In genomic region chr9:127938298-127938690, GRCh38 we compare ENCODE assay signal across 8 cellular contexts. TPM values are rescaled to one million over a fixed set of nuclear protein-coding genes. Genes with fewer than 3 reads are reported as not detected.
A peak's percentile ranks its signal among the peaks of the same experiment; 100 is the strongest.
DNase-seq lines count a peak whose midpoint lies in the region; ATAC-seq and TF ChIP-seq lines count a peak whose summit lies in the region.

No MANE protein-coding gene starts in this region.

- H3K4me1 ChIP-seq in ES-I3 (ENCODE audit: insufficient read depth, low read length) (0 out of 2 replicates have a peak, but pooled peaks cover 5% of the 10 kb centered on the region), right atrium auricular region (peaks cover 0 to 45% of the 10 kb centered on the region in 2 donors), rectal smooth muscle tissue (ENCODE audit: control insufficient read depth, insufficient read depth, low read length) (peaks cover 12% of the 10 kb centered on the region)

- peaks cover 43% of the 10 kb centered on the region for H3K4me1 Mint-ChIP-seq in CD14-positive monocyte

- H3K36me3 ChIP-seq in ES-I3 (ENCODE audit: insufficient read depth, low read length) (0 out of 2 replicates have a peak, but pooled peaks cover 2% of the 10 kb centered on the region), right atrium auricular region (peaks cover 4% of the 10 kb centered on the region), rectal smooth muscle tissue (ENCODE audit: control insufficient read depth, insufficient read depth, low read length) (peaks cover 11% of the 10 kb centered on the region)

- H3K27ac ChIP-seq in right atrium auricular region (peak overlapping the region; percentile 67 to 75), rectal smooth muscle tissue (ENCODE audit: low read depth, low read length) (no peak overlapping the region)

- H3K4me3 Mint-ChIP-seq in CD14-positive monocyte, result no peak overlapping the region

- H3K27me3 Mint-ChIP-seq in CD14-positive monocyte (ENCODE audit: low read depth in 3 of 3), result peaks cover 0 to 3% (median 2%) of the 10 kb centered on the region in 3 donors

- intact Hi-C loops in CD14-positive monocyte (cut with micrococcal nuclease), result no loop called here

- H3K27ac Mint-ChIP-seq in activated naive CD4-positive, alpha-beta T cell treated with anti-CD3 and anti-CD28 coated beads, Interleukin-2, amount 50 U/mL, for 72 hours, result peak overlapping the region; percentile 22 to 95
- no peak overlapping the region for H3K27ac Mint-ChIP-seq in CD14-positive monocyte

- H3K9ac ChIP-seq in ES-I3 (ENCODE audit: low read depth, low read length) (peak overlapping the region; percentile 67; the same call in 1 of the 2 replicates), rectal smooth muscle tissue (ENCODE audit: low read length) (no peak overlapping the region)

- no peaks in the 10 kb centered on the region for H3K9me3 ChIP-seq in ES-I3 (ENCODE audit: control insufficient read depth, insufficient read depth, low read length)
- no peaks in the 10 kb centered on the region for H3K9me3 ChIP-seq in right atrium auricular region

- peak overlapping the region; percentile 63 to 83 for H3K4me3 ChIP-seq in right atrium auricular region
- H3K4me3 ChIP-seq in rectal smooth muscle tissue (ENCODE audit: low read length), result peak overlapping the region; percentile 69

- no peak for ATAC-seq in activated naive CD4-positive, alpha-beta T cell treated with anti-CD3 and anti-CD28 coated beads, Interleukin-2, amount 50 U/mL, for 72 hours
- no peak for ATAC-seq in GM19324 (IDR thresholded peaks at IDR 0.05; ENCODE audit: low FRiP score, unreplicated experiment)

- no peaks in the 10 kb centered on the region for H3K9me3 Mint-ChIP-seq in activated naive CD4-positive, alpha-beta T cell treated with anti-CD3 and anti-CD28 coated beads, Interleukin-2, amount 50 U/mL, for 72 hours
- H3K9me3 Mint-ChIP-seq in CD14-positive monocyte, result no peaks in the 10 kb centered on the region

- no peaks in the 10 kb centered on the region for H3K27me3 ChIP-seq in right atrium auricular region
- H3K27me3 ChIP-seq in rectal smooth muscle tissue (ENCODE audit: control insufficient read depth, insufficient read depth, low read length), result no peaks in the 10 kb centered on the region

- DNase-seq in activated naive CD4-positive, alpha-beta T cell treated with anti-CD3 and anti-CD28 coated beads, Interleukin-2, amount 50 U/mL, for 72 hours (ENCODE audit: low spot score in 2 of 2), result no peak
- no peak for DNase-seq in right atrium auricular region (ENCODE audit: low spot score)
- DNase-seq in COLO668 (lab: John Stamatoyannopoulos, UW; ENCODE audit: unreplicated experiment), result no peak
- no peak for DNase-seq in CD14-positive monocyte (ENCODE audit: low spot score)
- DNase-seq in occipital lobe (lab: John Stamatoyannopoulos, UW), result no peak

- H3K36me3 Mint-ChIP-seq in activated naive CD4-positive, alpha-beta T cell treated with anti-CD3 and anti-CD28 coated beads, Interleukin-2, amount 50 U/mL, for 72 hours, result peaks cover 7 to 19% of the 10 kb centered on the region in 2 donors
- H3K36me3 Mint-ChIP-seq in CD14-positive monocyte, result peaks cover 11 to 30% of the 10 kb centered on the region in 2 donors

- TF ChIP-seq CTCF in right atrium auricular region (IDR thresholded peaks at IDR 0.05) (no peak), CD14-positive monocyte (IDR thresholded peaks at IDR 0.05) (no peak)

RNA-seq across cellular contexts. Expression of gene DPM2, which starts 0.6 kb away (rescaled TPM):
- total RNA-seq in activated naive CD4-positive, alpha-beta T cell treated with anti-CD3 and anti-CD28 coated beads, Interleukin-2, amount 50 U/mL, for 72 hours, result 10 to 100 TPM; 26.0 to 49.8 TPM
- total RNA-seq in right atrium auricular region (10 to 100 TPM in 1 of 2 donors, 1 to 10 TPM in 1; 4.7 to 11.4 TPM), occipital lobe (11.4 TPM)
- polyA plus RNA-seq in CD14-positive monocyte, result 10 to 100 TPM; 25.4 to 28.7 TPM

RNA-seq across cellular contexts. Expression of gene PIP5KL1, which starts 7.7 kb away (rescaled TPM):
- total RNA-seq in activated naive CD4-positive, alpha-beta T cell treated with anti-CD3 and anti-CD28 coated beads, Interleukin-2, amount 50 U/mL, for 72 hours, result 1 to 10 TPM; 4.0 to 6.8 TPM
- under 1 TPM in 1 of 2 donors, not detected in 1; 0.20 TPM for total RNA-seq in right atrium auricular region
- under 1 TPM; 0.31 to 0.57 TPM for polyA plus RNA-seq in CD14-positive monocyte
- total RNA-seq in occipital lobe, result 1.4 TPM

RNA-seq across cellular contexts. Expression of gene ST6GALNAC4, which starts 21.5 kb away (rescaled TPM):
- total RNA-seq in activated naive CD4-positive, alpha-beta T cell treated with anti-CD3 and anti-CD28 coated beads, Interleukin-2, amount 50 U/mL, for 72 hours, result 10 to 100 TPM; 24.5 to 43.2 TPM
- 10 to 100 TPM; 31.7 to 59.0 TPM for total RNA-seq in right atrium auricular region
- polyA plus RNA-seq in CD14-positive monocyte, result 10 to 100 TPM in 1 of 2 donors, 1 to 10 TPM in 1; 8.9 to 10.3 TPM
- total RNA-seq in occipital lobe, result 10.5 TPM

RNA-seq across cellular contexts. Expression of gene ST6GALNAC6, which starts 38.9 kb away (rescaled TPM):
- 10 to 100 TPM; 55.2 to 56.1 TPM for total RNA-seq in activated naive CD4-positive, alpha-beta T cell treated with anti-CD3 and anti-CD28 coated beads, Interleukin-2, amount 50 U/mL, for 72 hours
- total RNA-seq in right atrium auricular region (100 to 1,000 TPM in 1 of 2 donors, 10 to 100 TPM in 1; 68.2 to 106 TPM), occipital lobe (31.8 TPM)
- 10 to 100 TPM in 1 of 2 donors, 1 to 10 TPM in 1; 8.2 to 12.0 TPM for polyA plus RNA-seq in CD14-positive monocyte

RNA-seq across cellular contexts. Expression of gene EEIG1, which starts 42.5 kb away (rescaled TPM):
- 10 to 100 TPM; 63.1 to 96.5 TPM for total RNA-seq in activated naive CD4-positive, alpha-beta T cell treated with anti-CD3 and anti-CD28 coated beads, Interleukin-2, amount 50 U/mL, for 72 hours
- total RNA-seq in right atrium auricular region (10 to 100 TPM in 1 of 2 donors, 1 to 10 TPM in 1; 8.3 to 11.6 TPM), occipital lobe (2.7 TPM)
- 1 to 10 TPM in 1 of 2 donors, under 1 TPM in 1; 0.86 to 2.3 TPM for polyA plus RNA-seq in CD14-positive monocyte

Comparison
In these comparisons a context has a peak if more than half of its experiments do, and no peak if none do; other contexts are left out.
1. H3K27ac Mint-ChIP-seq: peak in activated naive CD4-positive, alpha-beta T cell treated with anti-CD3 and anti-CD28 coated beads, Interleukin-2, amount 50 U/mL, for 72 hours (2 of 2); none in CD14-positive monocyte (0 of 7).